Comparison of ENCODE assay signal across 20 cellular contexts in genomic region chr3:13429631-13430291, GRCh38. TPM values are rescaled to one million over a fixed set of nuclear protein-coding genes. Genes with fewer than 3 reads are reported as not detected.
DNase-seq lines count a peak whose midpoint lies in the region; ATAC-seq and TF ChIP-seq lines count a peak whose summit lies in the region.
"Had no signal": no experiment of that assay in that cellular context is flagged by ENCODE, and none has a peak within 500 bp of the region (broad histone marks: within the 10 kb centered on the region; RNA-seq: fewer than 3 reads in every experiment).

No MANE protein-coding gene starts in this region.

- no peak overlapping the region for H3T11ph ChIP-seq in H9 (ENCODE audit: low read length)

- H3K23ac ChIP-seq in H9 (ENCODE audit: insufficient read length, low read depth, low read length) = no peak overlapping the region

- H3K79me2 ChIP-seq in H9 (ENCODE audit: insufficient read depth, low read length) = no peaks in the 10 kb centered on the region

- ATAC-seq in activated naive CD8-positive, alpha-beta T cell treated with anti-CD3 and anti-CD28 coated beads, Interleukin-2, amount 50 U/mL, for 24 hours = no peak
- no peak for ATAC-seq in activated T-helper 17 cell treated with anti-CD3 and anti-CD28 coated beads, Interleukin-2, amount 50 U/mL, for 72 hours (replicated peaks)
- ATAC-seq in SK-N-SH treated with all-trans-retinoic acid at 6 μM for 48 hours = no peak

- H2BK15ac ChIP-seq in H9 (ENCODE audit: low read depth, low read length) = no peak overlapping the region

- H3K23me2 ChIP-seq in H9 (ENCODE audit: insufficient read length, low read depth, low read length, poor library complexity, severe bottlenecking) = no peaks in the 10 kb centered on the region

- H3K4me2 ChIP-seq in H9 (ENCODE audit: insufficient read depth, insufficient read length, low read length) = no peak overlapping the region

- H2BK20ac ChIP-seq in H9 (ENCODE audit: low read depth, low read length, poor library complexity, severe bottlenecking) = no peak overlapping the region

- H3K27me3 Mint-ChIP-seq in activated naive CD8-positive, alpha-beta T cell = no peaks in the 10 kb centered on the region
- H3K27me3 Mint-ChIP-seq in activated naive CD8-positive, alpha-beta T cell treated with anti-CD3 and anti-CD28 coated beads, Interleukin-2, amount 50 U/mL, for 24 hours = no peaks in the 10 kb centered on the region
- no peaks in the 10 kb centered on the region; the same call in none of the 2 replicates for H3K27me3 Mint-ChIP-seq in H9 (ENCODE audit: low read depth)
- H3K27me3 Mint-ChIP-seq in activated T-helper 17 cell treated with anti-CD3 and anti-CD28 coated beads, Interleukin-2, amount 50 U/mL, for 72 hours = no peaks in the 10 kb centered on the region

- peaks cover 36% of the 10 kb centered on the region for H3K4me1 Mint-ChIP-seq in activated naive CD8-positive, alpha-beta T cell (ENCODE audit: low read depth)
- H3K4me1 Mint-ChIP-seq in activated naive CD8-positive, alpha-beta T cell treated with anti-CD3 and anti-CD28 coated beads, Interleukin-2, amount 50 U/mL, for 24 hours = peaks cover 24% of the 10 kb centered on the region
- peaks cover 12% of the 10 kb centered on the region in 2 experiments for H3K4me1 Mint-ChIP-seq in H9
- peaks cover 7% of the 10 kb centered on the region for H3K4me1 Mint-ChIP-seq in activated T-helper 17 cell treated with anti-CD3 and anti-CD28 coated beads, Interleukin-2, amount 50 U/mL, for 72 hours

- no peaks in the 10 kb centered on the region for H4K20me1 ChIP-seq in H9 (ENCODE audit: control insufficient read depth, insufficient read depth, insufficient read length)

- H2AFZ ChIP-seq in H9 (ENCODE audit: low read length) = no peak overlapping the region

- H3K14ac ChIP-seq in H9 (ENCODE audit: insufficient read depth, low read length) = no peak overlapping the region

- no peak for DNase-seq in activated naive CD8-positive, alpha-beta T cell treated with anti-CD3 and anti-CD28 coated beads, Interleukin-2, amount 50 U/mL, for 24 hours
- DNase-seq in H9 = no peak
- no peak for DNase-seq in NCI-H2081 (lab: John Stamatoyannopoulos, UW)
- DNase-seq in NAMALWA (ENCODE audit: low spot score) = no peak
- DNase-seq: ACHN, GOT3, Kasumi-1, MG63, NCI-H1092, NCI-H146, NCI-H2081 treated with DMSO at 0.1 percent for 48 hours, NCI-H510A, NCI-H748 treated with DMSO at 0.1 percent for 48 hours, OCI-M1, SHP77 had no signal

- H3K27ac Mint-ChIP-seq in activated naive CD8-positive, alpha-beta T cell = peak overlapping the region; percentile 59
- no peak overlapping the region for H3K27ac Mint-ChIP-seq in activated naive CD8-positive, alpha-beta T cell treated with anti-CD3 and anti-CD28 coated beads, Interleukin-2, amount 50 U/mL, for 24 hours
- H3K27ac Mint-ChIP-seq in H9 = no peak overlapping the region
- no peak overlapping the region for H3K27ac Mint-ChIP-seq in activated T-helper 17 cell treated with anti-CD3 and anti-CD28 coated beads, Interleukin-2, amount 50 U/mL, for 72 hours

- no peak overlapping the region for H2BK120ac ChIP-seq in H9 (ENCODE audit: low read depth, low read length, poor library complexity, severe bottlenecking)

- H3K27ac ChIP-seq in H9 (ENCODE audit: insufficient read length, low read depth, low read length) = no peak overlapping the region
- H3K27ac ChIP-seq: SK-N-MC had no signal

- no peaks in the 10 kb centered on the region for H3K27me3 ChIP-seq in H9 (ENCODE audit: insufficient read depth, low read length)
- H3K27me3 ChIP-seq: MG63 had no signal

- no peak overlapping the region for H3K9ac ChIP-seq in H9 (ENCODE audit: extremely low read depth, insufficient read length, low read length)

- no peaks in the 10 kb centered on the region for H3K9me3 Mint-ChIP-seq in activated naive CD8-positive, alpha-beta T cell (ENCODE audit: low read depth)
- H3K9me3 Mint-ChIP-seq in activated naive CD8-positive, alpha-beta T cell treated with anti-CD3 and anti-CD28 coated beads, Interleukin-2, amount 50 U/mL, for 24 hours = no peaks in the 10 kb centered on the region
- peaks cover 3 to 6% of the 10 kb centered on the region in 2 experiments; a peak in 3 of 5 replicates for H3K9me3 Mint-ChIP-seq in H9
- H3K9me3 Mint-ChIP-seq in activated T-helper 17 cell treated with anti-CD3 and anti-CD28 coated beads, Interleukin-2, amount 50 U/mL, for 72 hours = no peaks in the 10 kb centered on the region
- H3K9me3 Mint-ChIP-seq: IgD-negative memory B cell had no signal

- H3K79me1 ChIP-seq in H9 (ENCODE audit: insufficient read depth, low read depth, low read length, poor library complexity, severe bottlenecking) = no peaks in the 10 kb centered on the region

- H2BK5ac ChIP-seq in H9 (ENCODE audit: insufficient read length, low read length) = no peak overlapping the region

- H3K4me3 Mint-ChIP-seq in activated naive CD8-positive, alpha-beta T cell = no peak overlapping the region
- no peak overlapping the region for H3K4me3 Mint-ChIP-seq in activated naive CD8-positive, alpha-beta T cell treated with anti-CD3 and anti-CD28 coated beads, Interleukin-2, amount 50 U/mL, for 24 hours
- no peak overlapping the region for H3K4me3 Mint-ChIP-seq in H9
- H3K4me3 Mint-ChIP-seq in activated T-helper 17 cell treated with anti-CD3 and anti-CD28 coated beads, Interleukin-2, amount 50 U/mL, for 72 hours = peak overlapping the region; percentile 27

- TF ChIP-seq CTCF in H9 (conservative IDR thresholded peaks at IDR 0.05) = no peak

- H3K4ac ChIP-seq in H9 (ENCODE audit: low read depth, low read length) = no peak overlapping the region

- no peak overlapping the region for H4K8ac ChIP-seq in H9 (replicated peaks; ENCODE audit: insufficient read length, low read depth, low read length)

- no peak overlapping the region for H2BK12ac ChIP-seq in H9 (ENCODE audit: insufficient read length, low read depth, low read length)

- H3K36me3 Mint-ChIP-seq in activated naive CD8-positive, alpha-beta T cell = no peaks in the 10 kb centered on the region
- no peaks in the 10 kb centered on the region for H3K36me3 Mint-ChIP-seq in activated naive CD8-positive, alpha-beta T cell treated with anti-CD3 and anti-CD28 coated beads, Interleukin-2, amount 50 U/mL, for 24 hours (ENCODE audit: low read depth)
- H3K36me3 Mint-ChIP-seq in H9 (ENCODE audit: insufficient read depth in 1 of 3, low read depth in 3 of 3) = peaks cover 0 to 4% (median 0%) of the 10 kb centered on the region in 3 experiments; a peak in 2 of 7 replicates
- no peaks in the 10 kb centered on the region for H3K36me3 Mint-ChIP-seq in activated T-helper 17 cell treated with anti-CD3 and anti-CD28 coated beads, Interleukin-2, amount 50 U/mL, for 72 hours (ENCODE audit: low read depth)
- H3K36me3 Mint-ChIP-seq: IgD-negative memory B cell had no signal

- no peaks in the 10 kb centered on the region for H3K4me1 ChIP-seq in H9 (ENCODE audit: insufficient read depth, low read length)

- H4K91ac ChIP-seq in H9 (ENCODE audit: insufficient read length, low read depth, low read length) = no peak overlapping the region

- H4K5ac ChIP-seq in H9 (ENCODE audit: insufficient read length, low read depth, low read length) = no peak overlapping the region

- WGBS in H9 (ENCODE audit: extremely low coverage, insufficient read length, low lambda C conversion rate) = no CpG with 5 or more reads among the region's 8 CpGs

- peak overlapping the region; percentile 42 for H3K18ac ChIP-seq in H9 (ENCODE audit: insufficient read length, low read depth, low read length)

- no peaks in the 10 kb centered on the region for H3K9me3 ChIP-seq in H9 (ENCODE audit: control insufficient read depth, low read depth, low read length)
- H3K9me3 ChIP-seq: MG63 had no signal

- no peak overlapping the region for H2AK5ac ChIP-seq in H9 (ENCODE audit: insufficient read length, low read length)

- no peak overlapping the region for H3K56ac ChIP-seq in H9 (ENCODE audit: insufficient read length, low read depth, low read length)

TF ChIP-seq in SK-N-SH treated with all-trans-retinoic acid at 6 μM for 48 hours, 23 proteins besides CTCF, POLR2A, EP300 and RAD21 (continues in another document):
- TF ChIP-seq ARNTL (CRISPR knock-in tag; IDR thresholded peaks at IDR 0.05; ENCODE audit: borderline replicate concordance, low read depth) (no peak), CSDC2 (CRISPR knock-in tag; IDR thresholded peaks at IDR 0.05) (no peak), BACH2 (CRISPR knock-in tag; IDR thresholded peaks at IDR 0.05; ENCODE audit: borderline replicate concordance) (no peak), PATZ1 (CRISPR knock-in tag; IDR thresholded peaks at IDR 0.05; ENCODE audit: borderline replicate concordance) (no peak), ZFP3 (CRISPR knock-in tag; IDR thresholded peaks at IDR 0.05) (no peak), SNAI2 (CRISPR knock-in tag; IDR thresholded peaks at IDR 0.05) (no peak), ZNF8 (CRISPR knock-in tag; IDR thresholded peaks at IDR 0.05) (no peak), CREB5 (CRISPR knock-in tag; IDR thresholded peaks at IDR 0.05; ENCODE audit: low read depth) (no peak)

RNA-seq across cellular contexts. Expression of gene NUP210, which starts 9.6 kb away (rescaled TPM):
- total RNA-seq in H9 (2021) = 47.3 and 48.8 TPM in 2 replicates
- total RNA-seq in activated T-helper 17 cell treated with anti-CD3 and anti-CD28 coated beads, Interleukin-2, amount 50 U/mL, for 72 hours = 100 to 1,000 TPM in 1 of 2 donors, 10 to 100 TPM in 1; 86.9 to 146 TPM

RNA-seq across cellular contexts. Expression of gene HDAC11, which starts 50.3 kb away (rescaled TPM):
- total RNA-seq in H9 (2021) = 6.6 and 7.0 TPM in 2 replicates
- total RNA-seq in activated T-helper 17 cell treated with anti-CD3 and anti-CD28 coated beads, Interleukin-2, amount 50 U/mL, for 72 hours = 1 to 10 TPM; 3.6 to 5.4 TPM
